28 cellular contexts compared by ENCODE assay signal in the genomic region with DNA sequence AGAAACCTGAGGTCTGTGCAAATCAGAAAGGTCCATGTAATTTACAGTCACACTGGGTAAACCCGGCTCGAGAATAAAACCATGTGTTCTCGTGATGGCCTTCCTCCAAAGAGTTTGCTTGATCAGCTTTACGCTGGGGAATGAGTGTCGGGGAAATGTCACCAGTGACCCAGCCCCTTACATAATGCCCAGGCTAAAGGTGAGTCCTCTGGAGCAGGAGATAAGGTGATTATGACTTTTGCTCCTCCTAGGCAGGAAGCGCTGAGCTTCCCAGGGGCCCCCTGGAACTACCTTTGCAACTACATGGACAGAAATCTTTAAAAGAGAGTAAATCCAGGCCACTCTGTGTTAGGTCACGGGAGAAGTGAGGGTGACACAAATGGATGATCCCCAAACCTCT. TPM values are rescaled to one million over a fixed set of nuclear protein-coding genes. Genes with fewer than 3 reads are reported as not detected.
"Had no signal": no experiment of that assay in that cellular context is flagged by ENCODE, and none has a peak within 500 bp of the region (broad histone marks: within the 10 kb centered on the region; RNA-seq: fewer than 3 reads in every experiment).

No MANE protein-coding gene starts in this region.

- H3K4me3 Mint-ChIP-seq: naive B cell; nephron; stimulated activated effector memory CD8-positive, alpha-beta T cell treated with anti-CD3 and anti-CD28 coated beads, Interleukin-12 subunit alpha, Interleukin-12 subunit beta, amount 100 ng/mL, for 72 hours had no signal

- H3K9me3 Mint-ChIP-seq: nephron; stimulated activated effector memory CD8-positive, alpha-beta T cell treated with anti-CD3 and anti-CD28 coated beads, Interleukin-12 subunit alpha, Interleukin-12 subunit beta, amount 100 ng/mL, for 72 hours had no signal

- ATAC-seq: gastrocnemius medialis; psoas muscle; sciatic nerve; stimulated activated effector memory CD8-positive, alpha-beta T cell treated with anti-CD3 and anti-CD28 coated beads, Interleukin-12 subunit alpha, Interleukin-12 subunit beta, amount 100 ng/mL, for 72 hours; stimulated activated naive CD8-positive, alpha-beta T cell treated with anti-CD3 and anti-CD28 coated beads, Interleukin-15, Interleukin-2, amounts not matched to agents 100 U/mL and 50 U/mL, for 24 hours had no signal

- H3K36me3 ChIP-seq: esophagus muscularis mucosa, gastrocnemius medialis, heart right ventricle, left ventricle myocardium inferior, suprapubic skin, thyroid gland, uterus had no signal

- H3K4me1 ChIP-seq: esophagus muscularis mucosa, gastrocnemius medialis, heart right ventricle, left ventricle myocardium inferior, parathyroid adenoma, psoas muscle, thyroid gland, uterus had no signal

- H3K9me3 ChIP-seq: esophagus muscularis mucosa, gastrocnemius medialis, heart right ventricle, left ventricle myocardium inferior, psoas muscle, suprapubic skin, thyroid gland, upper lobe of left lung, uterus had no signal

- H3K27me3 ChIP-seq: dorsolateral prefrontal cortex, esophagus muscularis mucosa, gastrocnemius medialis, heart right ventricle, suprapubic skin, thyroid gland, upper lobe of left lung, uterus had no signal

- H3K27ac Mint-ChIP-seq: naive B cell; nephron; stimulated activated effector memory CD8-positive, alpha-beta T cell treated with anti-CD3 and anti-CD28 coated beads, Interleukin-12 subunit alpha, Interleukin-12 subunit beta, amount 100 ng/mL, for 72 hours had no signal

- H3K4me1 Mint-ChIP-seq: naive B cell; nephron; stimulated activated effector memory CD8-positive, alpha-beta T cell treated with anti-CD3 and anti-CD28 coated beads, Interleukin-12 subunit alpha, Interleukin-12 subunit beta, amount 100 ng/mL, for 72 hours had no signal

- H3K4me3 ChIP-seq: dorsolateral prefrontal cortex, esophagus muscularis mucosa, gastrocnemius medialis, heart right ventricle, left ventricle myocardium inferior, lung, psoas muscle, suprapubic skin, thyroid gland, upper lobe of left lung, uterus had no signal

- DNase-seq: cortex of kidney; dorsolateral prefrontal cortex; effector memory CD4-positive, alpha-beta T cell; gastrocnemius medialis; heart right ventricle; islet precursor cell; left ventricle myocardium inferior; mesenchymal stem cell; midbrain; naive B cell; psoas muscle; retina; stimulated activated CD4-positive, alpha-beta T cell treated with anti-CD3 and anti-CD28 coated beads, Interleukin-12 subunit alpha, Interleukin-12 subunit beta, amount 100 ng/mL, for 4 hours; stimulated activated CD4-positive, alpha-beta T cell treated with anti-CD3 and anti-CD28 coated beads, Interleukin-2, amount 100 ng/mL, for 48 hours; stimulated activated CD8-positive, alpha-beta memory T cell treated with anti-CD3 and anti-CD28 coated beads, Interleukin-4, amount 100 ng/mL, for 48 hours; stimulated activated naive CD8-positive, alpha-beta T cell treated with anti-CD3 and anti-CD28 coated beads, Interleukin-15, Interleukin-2, amounts not matched to agents 100 U/mL and 50 U/mL, for 24 hours; thyroid gland; upper lobe of left lung; uterus had no signal

- H3K36me3 Mint-ChIP-seq: naive B cell; stimulated activated effector memory CD8-positive, alpha-beta T cell treated with anti-CD3 and anti-CD28 coated beads, Interleukin-12 subunit alpha, Interleukin-12 subunit beta, amount 100 ng/mL, for 72 hours had no signal

- H3K27ac ChIP-seq: dorsolateral prefrontal cortex, epithelial cell of prostate, esophagus muscularis mucosa, gastrocnemius medialis, heart right ventricle, left ventricle myocardium inferior, parathyroid adenoma, psoas muscle, suprapubic skin, thyroid gland, uterus had no signal

RNA-seq across cellular contexts. Expression of a gene that starts 15.7 kb away (rescaled TPM):
- total RNA-seq: fibroblast of villous mesenchyme, psoas muscle had no signal
